ENCODE assay signal across 1 cellular context in the genomic region with DNA sequence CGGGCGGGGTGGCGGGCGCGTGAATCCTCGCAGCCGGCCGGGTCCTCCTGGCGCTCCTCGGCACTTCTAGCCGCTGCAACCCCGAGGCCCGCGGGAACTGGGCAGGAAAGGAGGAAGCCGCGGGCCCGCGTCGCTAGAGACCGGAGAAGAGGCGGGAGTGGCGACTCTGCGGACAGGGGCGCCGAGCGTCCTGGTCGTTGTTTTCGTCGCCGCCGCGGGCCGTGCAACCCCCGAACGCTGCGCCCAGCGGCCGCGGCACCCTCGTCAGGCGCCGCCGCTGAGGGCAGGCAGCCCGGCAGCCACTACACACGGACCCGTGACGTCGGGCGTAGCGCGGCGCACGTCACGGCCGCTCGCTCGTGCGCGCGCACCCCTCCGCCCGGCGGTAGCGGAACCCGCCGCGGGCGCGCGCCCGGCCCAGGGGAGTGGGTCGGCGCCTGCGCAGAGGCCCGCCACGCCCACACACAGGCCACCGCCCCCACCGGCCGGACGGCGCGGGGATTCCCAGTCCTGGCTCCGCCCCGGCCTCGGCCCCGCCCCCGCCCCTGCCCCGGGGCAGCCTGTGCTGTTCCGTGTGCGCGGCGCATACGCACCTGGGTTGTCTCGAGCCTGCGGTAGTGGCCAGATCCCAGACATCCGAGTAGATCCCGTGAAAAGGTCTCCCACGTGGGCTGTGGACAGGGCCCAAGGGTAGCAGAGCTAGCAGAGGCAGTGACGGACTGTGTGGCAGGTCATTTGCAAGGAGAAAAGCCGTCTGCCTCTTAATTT.
A peak's percentile ranks its signal among the peaks of the same experiment; 100 is the strongest.
TF ChIP-seq lines count a peak whose summit lies in the region.

A gene with protein sequence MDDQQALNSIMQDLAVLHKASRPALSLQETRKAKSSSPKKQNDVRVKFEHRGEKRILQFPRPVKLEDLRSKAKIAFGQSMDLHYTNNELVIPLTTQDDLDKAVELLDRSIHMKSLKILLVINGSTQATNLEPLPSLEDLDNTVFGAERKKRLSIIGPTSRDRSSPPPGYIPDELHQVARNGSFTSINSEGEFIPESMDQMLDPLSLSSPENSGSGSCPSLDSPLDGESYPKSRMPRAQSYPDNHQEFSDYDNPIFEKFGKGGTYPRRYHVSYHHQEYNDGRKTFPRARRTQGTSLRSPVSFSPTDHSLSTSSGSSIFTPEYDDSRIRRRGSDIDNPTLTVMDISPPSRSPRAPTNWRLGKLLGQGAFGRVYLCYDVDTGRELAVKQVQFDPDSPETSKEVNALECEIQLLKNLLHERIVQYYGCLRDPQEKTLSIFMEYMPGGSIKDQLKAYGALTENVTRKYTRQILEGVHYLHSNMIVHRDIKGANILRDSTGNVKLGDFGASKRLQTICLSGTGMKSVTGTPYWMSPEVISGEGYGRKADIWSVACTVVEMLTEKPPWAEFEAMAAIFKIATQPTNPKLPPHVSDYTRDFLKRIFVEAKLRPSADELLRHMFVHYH (minus strand): TSS at position 321 of the 768 bp plus-strand sequence. CDS start 44,846 bp downstream, outside the sequence.

TF ChIP-seq in HepG2, 621 proteins besides CTCF, POLR2A, EP300 and RAD21 (continued from another document and continues in another):
- TF ChIP-seq, protein P1, sequence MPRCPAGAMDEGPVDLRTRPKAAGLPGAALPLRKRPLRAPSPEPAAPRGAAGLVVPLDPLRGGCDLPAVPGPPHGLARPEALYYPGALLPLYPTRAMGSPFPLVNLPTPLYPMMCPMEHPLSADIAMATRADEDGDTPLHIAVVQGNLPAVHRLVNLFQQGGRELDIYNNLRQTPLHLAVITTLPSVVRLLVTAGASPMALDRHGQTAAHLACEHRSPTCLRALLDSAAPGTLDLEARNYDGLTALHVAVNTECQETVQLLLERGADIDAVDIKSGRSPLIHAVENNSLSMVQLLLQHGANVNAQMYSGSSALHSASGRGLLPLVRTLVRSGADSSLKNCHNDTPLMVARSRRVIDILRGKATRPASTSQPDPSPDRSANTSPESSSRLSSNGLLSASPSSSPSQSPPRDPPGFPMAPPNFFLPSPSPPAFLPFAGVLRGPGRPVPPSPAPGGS (CRISPR knock-in tag; IDR thresholded peaks at IDR 0.05): peak; percentile 83; the same call in 1 of the 2 replicates
- TF ChIP-seq HOXA3 (CRISPR knock-in tag; IDR thresholded peaks at IDR 0.05) (peak; percentile 99), CAMTA2 (CRISPR knock-in tag; IDR thresholded peaks at IDR 0.05; ENCODE audit: borderline replicate concordance) (peak; percentile 19; the same call in 1 of the 2 replicates), GPN1 (CRISPR knock-in tag; IDR thresholded peaks at IDR 0.05; ENCODE audit: borderline replicate concordance) (0 out of 2 replicates have a peak, but pooled peaks have one; percentile 60), ZNF619 (CRISPR knock-in tag; IDR thresholded peaks at IDR 0.05) (no peak), ZSCAN9 (CRISPR knock-in tag; IDR thresholded peaks at IDR 0.05; ENCODE audit: borderline replicate concordance) (peak; percentile 17; the same call in 1 of the 2 replicates), ZNF317 (CRISPR knock-in tag; IDR thresholded peaks at IDR 0.05) (0 out of 2 replicates have a peak, but pooled peaks have one; percentile 15), FOXC1 (CRISPR knock-in tag; IDR thresholded peaks at IDR 0.05; ENCODE audit: borderline replicate concordance) (peak; percentile 80; the same call in 1 of the 2 replicates), ZNF3 (CRISPR knock-in tag; IDR thresholded peaks at IDR 0.05) (0 out of 2 replicates have a peak, but pooled peaks have one; percentile 30), SALL1 (CRISPR knock-in tag; IDR thresholded peaks at IDR 0.05) (peak; percentile 64), BHLHE40 (IDR thresholded peaks at IDR 0.05; ENCODE audit: low read length) (peak; percentile 8; the same call in 1 of the 2 replicates), FIP1L1 (IDR thresholded peaks at IDR 0.05; ENCODE audit: borderline replicate concordance, insufficient read depth, low read depth, low read length) (no peak), ZBTB21 (CRISPR knock-in tag; IDR thresholded peaks at IDR 0.05) (peak; percentile 86), ZSCAN20 (CRISPR knock-in tag; IDR thresholded peaks at IDR 0.05; ENCODE audit: borderline replicate concordance) (peak; percentile 55), TBX2 (CRISPR knock-in tag; IDR thresholded peaks at IDR 0.05; ENCODE audit: borderline replicate concordance) (peak; percentile 31), SATB2 (CRISPR knock-in tag; IDR thresholded peaks at IDR 0.05) (peak; percentile 63; the same call in 1 of the 2 replicates), NFE2L2 (IDR thresholded peaks at IDR 0.05; ENCODE audit: low read length) (no peak), ZNF547 (CRISPR knock-in tag; IDR thresholded peaks at IDR 0.05) (peak; percentile 92), DR1 (CRISPR knock-in tag; IDR thresholded peaks at IDR 0.05) (peak; percentile 62; the same call in 1 of the 2 replicates), ZNF383 (CRISPR knock-in tag; IDR thresholded peaks at IDR 0.05; ENCODE audit: borderline replicate concordance) (0 out of 2 replicates have a peak, but pooled peaks have one; percentile 29)
- TF ChIP-seq, protein P2, sequence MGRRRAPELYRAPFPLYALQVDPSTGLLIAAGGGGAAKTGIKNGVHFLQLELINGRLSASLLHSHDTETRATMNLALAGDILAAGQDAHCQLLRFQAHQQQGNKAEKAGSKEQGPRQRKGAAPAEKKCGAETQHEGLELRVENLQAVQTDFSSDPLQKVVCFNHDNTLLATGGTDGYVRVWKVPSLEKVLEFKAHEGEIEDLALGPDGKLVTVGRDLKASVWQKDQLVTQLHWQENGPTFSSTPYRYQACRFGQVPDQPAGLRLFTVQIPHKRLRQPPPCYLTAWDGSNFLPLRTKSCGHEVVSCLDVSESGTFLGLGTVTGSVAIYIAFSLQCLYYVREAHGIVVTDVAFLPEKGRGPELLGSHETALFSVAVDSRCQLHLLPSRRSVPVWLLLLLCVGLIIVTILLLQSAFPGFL (CRISPR knock-in tag; IDR thresholded peaks at IDR 0.05): peak; percentile 32; the same call in 1 of the 2 replicates
- TF ChIP-seq, protein P3, sequence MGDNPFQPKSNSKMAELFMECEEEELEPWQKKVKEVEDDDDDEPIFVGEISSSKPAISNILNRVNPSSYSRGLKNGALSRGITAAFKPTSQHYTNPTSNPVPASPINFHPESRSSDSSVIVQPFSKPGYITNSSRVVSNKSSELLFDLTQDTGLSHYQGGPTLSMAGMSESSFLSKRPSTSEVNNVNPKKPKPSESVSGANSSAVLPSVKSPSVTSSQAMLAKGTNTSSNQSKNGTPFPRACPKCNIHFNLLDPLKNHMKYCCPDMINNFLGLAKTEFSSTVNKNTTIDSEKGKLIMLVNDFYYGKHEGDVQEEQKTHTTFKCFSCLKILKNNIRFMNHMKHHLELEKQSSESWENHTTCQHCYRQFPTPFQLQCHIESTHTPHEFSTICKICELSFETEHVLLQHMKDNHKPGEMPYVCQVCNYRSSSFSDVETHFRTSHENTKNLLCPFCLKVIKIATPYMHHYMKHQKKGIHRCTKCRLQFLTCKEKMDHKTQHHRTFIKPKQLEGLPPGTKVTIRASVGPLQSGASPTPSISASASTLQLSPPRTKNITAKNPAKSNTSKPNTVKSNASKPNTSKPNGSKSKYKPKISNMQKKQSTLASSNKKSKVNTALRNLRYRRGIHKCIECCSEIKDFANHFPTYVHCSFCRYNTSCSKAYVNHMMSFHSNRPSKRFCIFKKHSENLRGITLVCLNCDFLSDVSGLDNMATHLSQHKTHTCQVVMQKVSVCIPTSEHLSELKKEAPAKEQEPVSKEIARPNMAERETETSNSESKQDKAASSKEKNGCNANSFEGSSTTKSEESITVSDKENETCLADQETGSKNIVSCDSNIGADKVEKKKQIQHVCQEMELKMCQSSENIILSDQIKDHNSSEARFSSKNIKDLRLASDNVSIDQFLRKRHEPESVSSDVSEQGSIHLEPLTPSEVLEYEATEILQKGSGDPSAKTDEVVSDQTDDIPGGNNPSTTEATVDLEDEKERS (CRISPR knock-in tag; IDR thresholded peaks at IDR 0.05): no peak
- TF ChIP-seq, protein P4, sequence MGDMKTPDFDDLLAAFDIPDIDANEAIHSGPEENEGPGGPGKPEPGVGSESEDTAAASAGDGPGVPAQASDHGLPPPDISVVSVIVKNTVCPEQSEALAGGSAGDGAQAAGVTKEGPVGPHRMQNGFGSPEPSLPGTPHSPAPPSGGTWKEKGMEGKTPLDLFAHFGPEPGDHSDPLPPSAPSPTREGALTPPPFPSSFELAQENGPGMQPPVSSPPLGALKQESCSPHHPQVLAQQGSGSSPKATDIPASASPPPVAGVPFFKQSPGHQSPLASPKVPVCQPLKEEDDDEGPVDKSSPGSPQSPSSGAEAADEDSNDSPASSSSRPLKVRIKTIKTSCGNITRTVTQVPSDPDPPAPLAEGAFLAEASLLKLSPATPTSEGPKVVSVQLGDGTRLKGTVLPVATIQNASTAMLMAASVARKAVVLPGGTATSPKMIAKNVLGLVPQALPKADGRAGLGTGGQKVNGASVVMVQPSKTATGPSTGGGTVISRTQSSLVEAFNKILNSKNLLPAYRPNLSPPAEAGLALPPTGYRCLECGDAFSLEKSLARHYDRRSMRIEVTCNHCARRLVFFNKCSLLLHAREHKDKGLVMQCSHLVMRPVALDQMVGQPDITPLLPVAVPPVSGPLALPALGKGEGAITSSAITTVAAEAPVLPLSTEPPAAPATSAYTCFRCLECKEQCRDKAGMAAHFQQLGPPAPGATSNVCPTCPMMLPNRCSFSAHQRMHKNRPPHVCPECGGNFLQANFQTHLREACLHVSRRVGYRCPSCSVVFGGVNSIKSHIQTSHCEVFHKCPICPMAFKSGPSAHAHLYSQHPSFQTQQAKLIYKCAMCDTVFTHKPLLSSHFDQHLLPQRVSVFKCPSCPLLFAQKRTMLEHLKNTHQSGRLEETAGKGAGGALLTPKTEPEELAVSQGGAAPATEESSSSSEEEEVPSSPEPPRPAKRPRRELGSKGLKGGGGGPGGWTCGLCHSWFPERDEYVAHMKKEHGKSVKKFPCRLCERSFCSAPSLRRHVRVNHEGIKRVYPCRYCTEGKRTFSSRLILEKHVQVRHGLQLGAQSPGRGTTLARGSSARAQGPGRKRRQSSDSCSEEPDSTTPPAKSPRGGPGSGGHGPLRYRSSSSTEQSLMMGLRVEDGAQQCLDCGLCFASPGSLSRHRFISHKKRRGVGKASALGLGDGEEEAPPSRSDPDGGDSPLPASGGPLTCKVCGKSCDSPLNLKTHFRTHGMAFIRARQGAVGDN (CRISPR knock-in tag; IDR thresholded peaks at IDR 0.05): peak; percentile 92
- TF ChIP-seq, protein P5, sequence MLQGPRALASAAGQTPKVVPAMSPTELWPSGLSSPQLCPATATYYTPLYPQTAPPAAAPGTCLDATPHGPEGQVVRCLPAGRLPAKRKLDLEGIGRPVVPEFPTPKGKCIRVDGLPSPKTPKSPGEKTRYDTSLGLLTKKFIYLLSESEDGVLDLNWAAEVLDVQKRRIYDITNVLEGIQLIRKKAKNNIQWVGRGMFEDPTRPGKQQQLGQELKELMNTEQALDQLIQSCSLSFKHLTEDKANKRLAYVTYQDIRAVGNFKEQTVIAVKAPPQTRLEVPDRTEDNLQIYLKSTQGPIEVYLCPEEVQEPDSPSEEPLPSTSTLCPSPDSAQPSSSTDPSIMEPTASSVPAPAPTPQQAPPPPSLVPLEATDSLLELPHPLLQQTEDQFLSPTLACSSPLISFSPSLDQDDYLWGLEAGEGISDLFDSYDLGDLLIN (CRISPR knock-in tag; IDR thresholded peaks at IDR 0.05; ENCODE audit: borderline replicate concordance): no peak
- TF ChIP-seq, protein P6, sequence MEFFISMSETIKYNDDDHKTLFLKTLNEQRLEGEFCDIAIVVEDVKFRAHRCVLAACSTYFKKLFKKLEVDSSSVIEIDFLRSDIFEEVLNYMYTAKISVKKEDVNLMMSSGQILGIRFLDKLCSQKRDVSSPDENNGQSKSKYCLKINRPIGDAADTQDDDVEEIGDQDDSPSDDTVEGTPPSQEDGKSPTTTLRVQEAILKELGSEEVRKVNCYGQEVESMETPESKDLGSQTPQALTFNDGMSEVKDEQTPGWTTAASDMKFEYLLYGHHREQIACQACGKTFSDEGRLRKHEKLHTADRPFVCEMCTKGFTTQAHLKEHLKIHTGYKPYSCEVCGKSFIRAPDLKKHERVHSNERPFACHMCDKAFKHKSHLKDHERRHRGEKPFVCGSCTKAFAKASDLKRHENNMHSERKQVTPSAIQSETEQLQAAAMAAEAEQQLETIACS (CRISPR knock-in tag; IDR thresholded peaks at IDR 0.05): peak; percentile 92
- TF ChIP-seq, protein P7, sequence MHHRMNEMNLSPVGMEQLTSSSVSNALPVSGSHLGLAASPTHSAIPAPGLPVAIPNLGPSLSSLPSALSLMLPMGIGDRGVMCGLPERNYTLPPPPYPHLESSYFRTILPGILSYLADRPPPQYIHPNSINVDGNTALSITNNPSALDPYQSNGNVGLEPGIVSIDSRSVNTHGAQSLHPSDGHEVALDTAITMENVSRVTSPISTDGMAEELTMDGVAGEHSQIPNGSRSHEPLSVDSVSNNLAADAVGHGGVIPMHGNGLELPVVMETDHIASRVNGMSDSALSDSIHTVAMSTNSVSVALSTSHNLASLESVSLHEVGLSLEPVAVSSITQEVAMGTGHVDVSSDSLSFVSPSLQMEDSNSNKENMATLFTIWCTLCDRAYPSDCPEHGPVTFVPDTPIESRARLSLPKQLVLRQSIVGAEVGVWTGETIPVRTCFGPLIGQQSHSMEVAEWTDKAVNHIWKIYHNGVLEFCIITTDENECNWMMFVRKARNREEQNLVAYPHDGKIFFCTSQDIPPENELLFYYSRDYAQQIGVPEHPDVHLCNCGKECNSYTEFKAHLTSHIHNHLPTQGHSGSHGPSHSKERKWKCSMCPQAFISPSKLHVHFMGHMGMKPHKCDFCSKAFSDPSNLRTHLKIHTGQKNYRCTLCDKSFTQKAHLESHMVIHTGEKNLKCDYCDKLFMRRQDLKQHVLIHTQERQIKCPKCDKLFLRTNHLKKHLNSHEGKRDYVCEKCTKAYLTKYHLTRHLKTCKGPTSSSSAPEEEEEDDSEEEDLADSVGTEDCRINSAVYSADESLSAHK (CRISPR knock-in tag; IDR thresholded peaks at IDR 0.05; ENCODE audit: borderline replicate concordance): no peak
- TF ChIP-seq, protein P8, sequence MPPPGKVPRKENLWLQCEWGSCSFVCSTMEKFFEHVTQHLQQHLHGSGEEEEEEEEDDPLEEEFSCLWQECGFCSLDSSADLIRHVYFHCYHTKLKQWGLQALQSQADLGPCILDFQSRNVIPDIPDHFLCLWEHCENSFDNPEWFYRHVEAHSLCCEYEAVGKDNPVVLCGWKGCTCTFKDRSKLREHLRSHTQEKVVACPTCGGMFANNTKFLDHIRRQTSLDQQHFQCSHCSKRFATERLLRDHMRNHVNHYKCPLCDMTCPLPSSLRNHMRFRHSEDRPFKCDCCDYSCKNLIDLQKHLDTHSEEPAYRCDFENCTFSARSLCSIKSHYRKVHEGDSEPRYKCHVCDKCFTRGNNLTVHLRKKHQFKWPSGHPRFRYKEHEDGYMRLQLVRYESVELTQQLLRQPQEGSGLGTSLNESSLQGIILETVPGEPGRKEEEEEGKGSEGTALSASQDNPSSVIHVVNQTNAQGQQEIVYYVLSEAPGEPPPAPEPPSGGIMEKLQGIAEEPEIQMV (CRISPR knock-in tag; IDR thresholded peaks at IDR 0.05; ENCODE audit: low read depth): no peak
